In the genomic region with DNA sequence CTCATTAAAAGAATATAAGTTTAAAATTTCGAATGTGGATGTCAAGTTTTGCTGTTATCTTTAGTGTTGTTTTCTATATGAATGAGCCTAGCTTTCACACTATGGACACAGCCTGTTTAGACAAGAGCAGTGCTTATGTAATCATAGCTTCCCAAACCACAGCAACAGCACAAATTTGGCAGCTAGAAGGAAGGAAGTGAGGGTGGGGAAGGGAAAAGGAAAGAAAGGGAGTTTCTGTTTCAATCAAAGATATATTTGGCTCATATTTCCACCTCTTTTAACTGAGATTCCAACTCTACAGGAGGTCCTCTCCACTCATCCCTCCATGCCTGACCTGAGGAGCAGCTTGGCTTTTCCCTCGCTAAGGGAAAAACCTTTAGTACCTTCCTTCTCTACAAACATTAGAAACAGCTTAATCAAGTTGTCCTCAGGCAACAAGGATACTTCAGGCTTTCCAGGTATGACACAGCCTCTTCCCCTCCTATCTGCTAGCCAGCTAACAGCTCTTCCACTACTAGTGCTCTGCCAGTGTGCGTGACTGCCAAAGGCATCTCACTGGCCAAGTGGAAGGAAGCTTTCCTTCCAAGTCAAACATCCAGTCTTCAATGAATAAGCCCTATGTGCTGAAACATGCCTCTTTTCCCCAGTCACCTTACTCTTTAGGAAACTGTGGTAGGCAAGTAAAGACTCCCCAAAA, we compare ENCODE assay signal across 9 cellular contexts.
A peak's percentile ranks its signal among the peaks of the same experiment; 100 is the strongest.
DNase-seq lines count a peak whose midpoint lies in the region; ATAC-seq and TF ChIP-seq lines count a peak whose summit lies in the region.
"Had no signal": no experiment of that assay in that cellular context is flagged by ENCODE, and none has a peak within 500 bp of the region (broad histone marks: within the 10 kb centered on the region; RNA-seq: fewer than 3 reads in every experiment).

No MANE protein-coding gene starts in this region.

- POLR2A ChIA-PET in naive thymus-derived CD4-positive, alpha-beta T cell (lab: Charles Lee): interaction anchor here (0.8 to 5.2 kb wide), 13 partner anchors 12 to 278 kb away, joined by 3 to 37 read pairs (median 5); partner anchors contain the start of gene PTGER4

- peaks cover 6 to 32% (median 23%) of the 10 kb centered on the region in 11 experiments; a peak in 21 of 22 replicates for H3K9me3 ChIP-seq in BLaER1 treated with 17β-estradiol and CSF1 and Interleukin-3, amounts not matched to agents 10 nM and 100 nM (replicated peaks in 1 of 11)
- no peaks in the 10 kb centered on the region for H3K9me3 ChIP-seq in naive thymus-derived CD4-positive, alpha-beta T cell (ENCODE audit: control insufficient read depth in 2 of 3, low read length in 3 of 3)

- peak overlapping the region; percentile 83 to 96 (median 87) for H3K27ac ChIP-seq in BLaER1 treated with 17β-estradiol and CSF1 and Interleukin-3, amounts not matched to agents 10 nM and 100 nM
- H3K27ac ChIP-seq in naive thymus-derived CD4-positive, alpha-beta T cell (ENCODE audit: low read depth, low read length): peak overlapping the region; percentile 99

- no peaks in the 10 kb centered on the region for H3K36me3 ChIP-seq in BLaER1 treated with 17β-estradiol and CSF1 and Interleukin-3, amounts not matched to agents 10 nM and 100 nM
- no peaks in the 10 kb centered on the region for H3K36me3 ChIP-seq in naive thymus-derived CD4-positive, alpha-beta T cell (ENCODE audit: control insufficient read depth in 2 of 3, insufficient read depth in 3 of 3, low read length in 3 of 3)

- H3K27me3 Mint-ChIP-seq in naive thymus-derived CD4-positive, alpha-beta T cell: no peaks in the 10 kb centered on the region

- no peaks in the 10 kb centered on the region for H3K27me3 ChIP-seq in BLaER1 treated with 17β-estradiol and CSF1 and Interleukin-3, amounts not matched to agents 10 nM and 100 nM
- no peaks in the 10 kb centered on the region for H3K27me3 ChIP-seq in naive thymus-derived CD4-positive, alpha-beta T cell (ENCODE audit: control insufficient read depth in 2 of 2, insufficient read depth in 2 of 2, low read length in 2 of 2)

- H3K4me3 Mint-ChIP-seq in naive thymus-derived CD4-positive, alpha-beta T cell: peak overlapping the region; percentile 49 to 87 (median 80)

- H3K4me1 ChIP-seq in BLaER1 treated with 17β-estradiol and CSF1 and Interleukin-3, amounts not matched to agents 10 nM and 100 nM: peaks cover 51 to 81% (median 67%) of the 10 kb centered on the region in 10 experiments
- H3K4me1 ChIP-seq in naive thymus-derived CD4-positive, alpha-beta T cell (ENCODE audit: control insufficient read depth in 2 of 2, insufficient read depth in 2 of 2, low read length in 2 of 2): peaks cover 47 to 48% of the 10 kb centered on the region in 2 donors

- H3K36me3 Mint-ChIP-seq in naive thymus-derived CD4-positive, alpha-beta T cell: peaks cover 0 to 13% (median 3%) of the 10 kb centered on the region in 5 donors

- peaks cover 0 to 15% (median 1%) of the 10 kb centered on the region in 11 donors for H3K9me3 Mint-ChIP-seq in naive thymus-derived CD4-positive, alpha-beta T cell

- intact Hi-C loops in naive thymus-derived CD4-positive, alpha-beta T cell (cut with micrococcal nuclease): loop anchor here (1.0 to 2.0 kb wide), 15 partner anchors 18 to 424 kb away; partner anchors contain the start of genes PTGER4 (in 2 of the 2), RPL37 (in 1 of the 2) and TTC33 (in 1 of the 2)

- no peak for ATAC-seq in naive thymus-derived CD4-positive, alpha-beta T cell
- ATAC-seq in HG03571 (IDR thresholded peaks at IDR 0.05; ENCODE audit: unreplicated experiment) (no peak), HG02763 (IDR thresholded peaks at IDR 0.05; ENCODE audit: unreplicated experiment) (no peak)

- peak overlapping the region; percentile 64 to 76 (median 70); a peak in 21 of 22 replicates for H3K9ac ChIP-seq in BLaER1 treated with 17β-estradiol and CSF1 and Interleukin-3, amounts not matched to agents 10 nM and 100 nM

- CTCF ChIA-PET in naive thymus-derived CD4-positive, alpha-beta T cell (lab: Charles Lee): interaction anchor here (1.2 to 2.4 kb wide), 3 partner anchors 30 to 275 kb away, joined by 4 to 10 read pairs (median 7); no protein-coding TSS in a partner anchor

- peak overlapping the region; percentile 95 to 100 (median 99) for H3K27ac Mint-ChIP-seq in naive thymus-derived CD4-positive, alpha-beta T cell

- DNase-seq in MV-4-11 (lab: John Stamatoyannopoulos, UW): peak; percentile 88
- DNase-seq in choroid plexus epithelial cell (ENCODE audit: low read depth): peak; percentile 87
- no peak for DNase-seq in naive thymus-derived CD4-positive, alpha-beta T cell
- no peak for DNase-seq in NCI-H1092 (lab: John Stamatoyannopoulos, UW)
- DNase-seq in HUDEP-2 (lab: John Stamatoyannopoulos, UW; ENCODE audit: unreplicated experiment in 76 of 76): no peak
- DNase-seq: retina had no signal

- peaks cover 36 to 69% (median 57%) of the 10 kb centered on the region in 7 donors for H3K4me1 Mint-ChIP-seq in naive thymus-derived CD4-positive, alpha-beta T cell

- peak overlapping the region; percentile 67 to 87 (median 79) for H3K4me2 ChIP-seq in BLaER1 treated with 17β-estradiol and CSF1 and Interleukin-3, amounts not matched to agents 10 nM and 100 nM

- TF ChIP-seq CTCF in choroid plexus epithelial cell (conservative IDR thresholded peaks at IDR 0.05; ENCODE audit: low read depth, low read length): no peak

- H4K20me1 ChIP-seq in BLaER1 treated with 17β-estradiol and CSF1 and Interleukin-3, amounts not matched to agents 10 nM and 100 nM: no peaks in the 10 kb centered on the region

- H3K4me3 ChIP-seq in BLaER1 treated with 17β-estradiol and CSF1 and Interleukin-3, amounts not matched to agents 10 nM and 100 nM: peak overlapping the region in 9 of 10 experiments; percentile 1 to 43 (median 26); a peak in 11 of 20 replicates
- no peak overlapping the region for H3K4me3 ChIP-seq in choroid plexus epithelial cell (ENCODE audit: low read depth, low read length)
- H3K4me3 ChIP-seq in naive thymus-derived CD4-positive, alpha-beta T cell (ENCODE audit: low read length): peak overlapping the region; percentile 15

Comparison
In these comparisons a context has a peak if more than half of its experiments do, and no peak if none do; other contexts are left out.
1. DNase-seq: peak in MV-4-11 (single experiment) and choroid plexus epithelial cell (single experiment); none in naive thymus-derived CD4-positive, alpha-beta T cell (0 of 9), NCI-H1092 (single experiment) and HUDEP-2 (0 of 76).